In the genomic region with DNA sequence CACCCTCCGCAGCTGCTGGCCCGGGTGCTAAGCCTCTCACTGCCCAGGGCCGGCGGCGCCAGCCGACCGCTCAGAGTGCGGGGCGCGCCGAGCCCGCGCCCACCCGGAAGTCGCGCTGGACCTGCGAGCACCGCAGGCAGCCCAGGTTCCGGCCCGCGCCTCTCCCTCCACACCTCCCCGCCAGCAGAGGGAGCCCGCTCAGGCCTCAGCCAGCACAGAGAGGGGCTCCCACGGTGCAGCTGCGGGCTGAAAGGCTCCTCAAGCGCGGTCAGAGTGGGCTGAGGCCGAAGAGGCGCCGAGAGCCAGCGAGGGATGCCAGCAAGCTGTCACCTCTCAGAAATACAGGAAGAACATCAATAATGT, we compare ENCODE assay signal across 8 cellular contexts.
DNase-seq lines count a peak whose midpoint lies in the region; ATAC-seq and TF ChIP-seq lines count a peak whose summit lies in the region.
"Not testable (repeated sequence)": the region's sequence is repeated elsewhere in the genome, so short reads cannot be mapped to it uniquely, and the experiment has no call there.

No MANE protein-coding gene starts in this region.

- H3K27ac ChIP-seq in hepatocyte (peak overlapping the region; percentile 92), parathyroid adenoma (peak overlapping the region; percentile 72)
- not testable (repeated sequence) for H3K27ac ChIP-seq in urinary bladder (ENCODE audit: low read depth)

- H3K4me3 Mint-ChIP-seq in activated CD8-positive, alpha-beta T cell treated with anti-CD3 and anti-CD28 coated beads for 36 hours: not testable (repeated sequence)

- H3K36me3 Mint-ChIP-seq in activated CD8-positive, alpha-beta T cell treated with anti-CD3 and anti-CD28 coated beads for 36 hours (ENCODE audit: low read depth): not testable (repeated sequence)

- not testable (repeated sequence) for H3K27me3 Mint-ChIP-seq in activated CD8-positive, alpha-beta T cell treated with anti-CD3 and anti-CD28 coated beads for 36 hours

- H3K4me1 Mint-ChIP-seq in activated CD8-positive, alpha-beta T cell treated with anti-CD3 and anti-CD28 coated beads for 36 hours (ENCODE audit: low read depth): not testable (repeated sequence)

- H3K27me3 ChIP-seq in MG63; hepatocyte; parathyroid adenoma (ENCODE audit: control insufficient read depth, insufficient read depth, low read length): not testable (repeated sequence)

- ATAC-seq in GM18867 (IDR thresholded peaks at IDR 0.05; ENCODE audit: unreplicated experiment): peak; percentile 94
- peak; percentile 65 for ATAC-seq in HG02610 (IDR thresholded peaks at IDR 0.05; ENCODE audit: unreplicated experiment)
- peak; percentile 94 for ATAC-seq in activated CD8-positive, alpha-beta T cell treated with anti-CD3 and anti-CD28 coated beads for 36 hours

- not testable (repeated sequence) for H4K20me1 ChIP-seq in hepatocyte (ENCODE audit: insufficient read depth, poor library complexity, severe bottlenecking)

- peaks cover 18% of the 10 kb centered on the region for H3K79me2 ChIP-seq in hepatocyte
- H3K79me2 ChIP-seq in parathyroid adenoma: not testable (repeated sequence)

- H3K9me2 ChIP-seq in hepatocyte (replicated peaks; ENCODE audit: insufficient read depth): not testable (repeated sequence)

- not testable (repeated sequence) for H3K9me3 Mint-ChIP-seq in activated CD8-positive, alpha-beta T cell treated with anti-CD3 and anti-CD28 coated beads for 36 hours

- H3K36me3 ChIP-seq in MG63; hepatocyte (replicated peaks; ENCODE audit: insufficient read depth, low read depth); parathyroid adenoma (ENCODE audit: control insufficient read depth, insufficient read depth, low read length); urinary bladder (ENCODE audit: insufficient read depth): not testable (repeated sequence)

- H3K4me2 ChIP-seq in hepatocyte; parathyroid adenoma (ENCODE audit: low read length): not testable (repeated sequence)

- intact Hi-C loops in activated CD8-positive, alpha-beta T cell treated with anti-CD3 and anti-CD28 coated beads for 36 hours (cut with micrococcal nuclease): not testable (repeated sequence)

- no CpG with 5 or more reads among the region's 31 CpGs for WGBS in hepatocyte (ENCODE audit: low lambda C conversion rate, missing lambda C conversion rate)
- WGBS in urinary bladder: 0% methylated on average over 4 of the region's 31 CpGs

- H3K4me1 ChIP-seq in hepatocyte (ENCODE audit: insufficient read depth); parathyroid adenoma; urinary bladder (ENCODE audit: insufficient read depth): not testable (repeated sequence)

- H3K9ac ChIP-seq in parathyroid adenoma: not testable (repeated sequence)

- DNase-seq in MG63: peak; percentile 72
- DNase-seq in activated CD8-positive, alpha-beta T cell treated with anti-CD3 and anti-CD28 coated beads for 36 hours; cardiac fibroblast (ENCODE audit: low read depth in 2 of 2); hepatocyte (ENCODE audit: low spot score): not testable (repeated sequence)

- H3K9me3 ChIP-seq in MG63; hepatocyte (ENCODE audit: low read depth); parathyroid adenoma (ENCODE audit: control insufficient read depth, low read length): not testable (repeated sequence)

- not testable (repeated sequence) for H2AFZ ChIP-seq in hepatocyte
- peak overlapping the region; percentile 56 for H2AFZ ChIP-seq in parathyroid adenoma

- TF ChIP-seq CTCF in activated CD8-positive, alpha-beta T cell treated with anti-CD3 and anti-CD28 coated beads for 36 hours (IDR thresholded peaks at IDR 0.05); cardiac fibroblast (IDR thresholded peaks at IDR 0.05; ENCODE audit: low read depth, low read length); hepatocyte (IDR thresholded peaks at IDR 0.05; ENCODE audit: poor library complexity): not testable (repeated sequence)
- TF ChIP-seq CTCF in parathyroid adenoma (IDR thresholded peaks at IDR 0.05): peak; percentile 32

- POLR2A ChIA-PET in activated CD8-positive, alpha-beta T cell treated with anti-CD3 and anti-CD28 coated beads for 36 hours (lab: Charles Lee): not testable (repeated sequence)

- peak overlapping the region; percentile 54 for H3K4me3 ChIP-seq in MG63
- peak overlapping the region; percentile 15 to 40 for H3K4me3 ChIP-seq in cardiac fibroblast (replicated peaks in 1 of 2; ENCODE audit: low read depth in 2 of 2, low read length in 2 of 2)
- peak overlapping the region; percentile 36 for H3K4me3 ChIP-seq in hepatocyte
- not testable (repeated sequence) for H3K4me3 ChIP-seq in parathyroid adenoma (ENCODE audit: low read depth, low read length)
- H3K4me3 ChIP-seq in urinary bladder (ENCODE audit: low read depth, low read length): peak overlapping the region; percentile 43

- H3K27ac Mint-ChIP-seq in activated CD8-positive, alpha-beta T cell treated with anti-CD3 and anti-CD28 coated beads for 36 hours: not testable (repeated sequence)

- CTCF ChIA-PET in activated CD8-positive, alpha-beta T cell treated with anti-CD3 and anti-CD28 coated beads for 36 hours (lab: Charles Lee): not testable (repeated sequence)
